ENCODE assay signal across 8 cellular contexts in the genomic region with DNA sequence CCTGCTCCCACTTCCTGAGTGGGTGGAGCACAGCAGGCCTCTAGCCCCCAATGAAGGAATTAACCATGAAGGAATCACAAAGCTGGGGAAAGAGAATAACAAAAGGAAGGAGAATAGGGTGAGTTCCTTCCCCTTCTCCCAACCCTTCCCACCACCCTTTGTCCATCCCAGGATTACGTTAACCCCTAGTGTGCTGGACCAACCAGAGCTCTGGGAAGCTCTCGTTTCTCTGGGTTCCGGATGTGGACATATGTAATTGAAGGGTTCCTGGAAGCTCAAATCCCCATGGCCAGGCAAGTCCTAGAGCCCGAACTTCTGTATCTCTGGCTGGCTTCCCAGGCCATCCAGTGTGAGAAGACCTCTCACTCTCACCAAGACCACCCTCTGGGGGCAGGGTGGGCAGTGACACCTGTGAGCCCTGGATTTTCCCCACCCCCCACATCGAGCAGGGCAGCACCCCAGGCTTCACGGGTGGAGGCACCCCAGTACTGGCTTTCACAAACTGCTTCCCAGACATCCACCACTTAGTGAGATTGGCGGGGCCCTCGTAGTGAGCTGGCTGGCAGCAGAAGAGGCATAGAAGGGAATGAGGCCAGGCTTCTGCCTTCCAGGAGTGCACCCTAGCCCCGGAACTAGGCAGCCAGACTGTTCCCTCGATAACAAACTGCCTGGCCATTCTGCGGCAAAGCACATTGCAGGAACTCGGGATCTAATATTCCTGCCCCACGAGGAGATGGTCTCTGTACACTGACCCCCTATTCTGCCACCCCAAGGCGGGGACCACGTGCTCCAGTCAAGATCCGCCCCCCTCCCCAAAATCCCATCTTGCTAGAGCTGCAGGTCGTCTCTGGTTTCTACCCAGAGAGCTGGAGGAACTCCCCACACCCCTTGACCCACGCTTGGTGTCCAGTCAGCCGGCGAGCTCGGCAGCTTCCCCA. TPM values are rescaled to one million over a fixed set of nuclear protein-coding genes. Genes with fewer than 3 reads are reported as not detected.
DNase-seq lines count a peak whose midpoint lies in the region; ATAC-seq and TF ChIP-seq lines count a peak whose summit lies in the region.

No MANE protein-coding gene starts in this region.

- TF ChIP-seq CTCF in endothelial cell (IDR thresholded peaks at IDR 0.05; ENCODE audit: unreplicated experiment) = no peak
- TF ChIP-seq CTCF in neutrophil (IDR thresholded peaks at IDR 0.05) = no peak

- H3K36me3 ChIP-seq in CD8-positive, alpha-beta memory T cell (ENCODE audit: insufficient read depth, low read length) = no peaks in the 10 kb centered on the region
- no peaks in the 10 kb centered on the region for H3K36me3 ChIP-seq in neutrophil

- H3K27ac Mint-ChIP-seq in CD8-positive, alpha-beta memory T cell = peak overlapping the region in 1 of 8 donors; percentile 83
- no peak overlapping the region for H3K27ac Mint-ChIP-seq in endothelial cell (ENCODE audit: unreplicated experiment)

- no peaks in the 10 kb centered on the region for H3K9me3 ChIP-seq in CD8-positive, alpha-beta memory T cell (ENCODE audit: low read length)
- H3K9me3 ChIP-seq in neutrophil = no peaks in the 10 kb centered on the region

- peak overlapping the region; percentile 25 to 96 (median 70) for H3K4me3 Mint-ChIP-seq in CD8-positive, alpha-beta memory T cell
- H3K4me3 Mint-ChIP-seq in endothelial cell (ENCODE audit: unreplicated experiment) = peak overlapping the region; percentile 82

- CTCF ChIA-PET in CD8-positive, alpha-beta memory T cell (lab: Charles Lee) = interaction anchor here (1.3 to 1.4 kb wide), 2 partner anchors 9 to 14 kb away, joined by 4 to 6 read pairs; no protein-coding TSS in a partner anchor

- H3K4me1 Mint-ChIP-seq in CD8-positive, alpha-beta memory T cell = peaks cover 12 to 25% (median 12%) of the 10 kb centered on the region in 3 donors
- H3K4me1 Mint-ChIP-seq in endothelial cell (ENCODE audit: unreplicated experiment) = peaks cover 29% of the 10 kb centered on the region

- no peak for DNase-seq in CD8-positive, alpha-beta memory T cell
- DNase-seq in NCI-H526 treated with DMSO at 0.1 percent for 48 hours (lab: John Stamatoyannopoulos, UW) = peak; percentile 59
- DNase-seq in endothelial cell (ENCODE audit: low spot score) = no peak
- DNase-seq in NCI-H345 (lab: John Stamatoyannopoulos, UW) = no peak
- no peak for DNase-seq in NK-92 treated with Interleukin-12 subunit alpha and Interleukin-12 subunit beta, amount 100 ng/mL, for 24 hours (lab: John Stamatoyannopoulos, UW)
- DNase-seq in amygdala (lab: John Stamatoyannopoulos, UW) = no peak

- POLR2A ChIA-PET in CD8-positive, alpha-beta memory T cell (lab: Charles Lee) = no interaction called here

- H3K4me1 ChIP-seq in CD8-positive, alpha-beta memory T cell (ENCODE audit: insufficient read depth, low read length) = peaks cover 21% of the 10 kb centered on the region
- H3K4me1 ChIP-seq in neutrophil (ENCODE audit: control insufficient read depth in 1 of 2, insufficient read depth in 1 of 2, low read depth in 1 of 2, low read length in 1 of 2) = peaks cover 45 to 48% of the 10 kb centered on the region in 2 experiments

- peaks cover 17 to 32% of the 10 kb centered on the region in 2 donors for H3K27me3 Mint-ChIP-seq in CD8-positive, alpha-beta memory T cell
- H3K27me3 Mint-ChIP-seq in endothelial cell (ENCODE audit: unreplicated experiment) = peaks cover 4% of the 10 kb centered on the region

- no peak for ATAC-seq in esophagus mucosa

- H3K36me3 Mint-ChIP-seq in CD8-positive, alpha-beta memory T cell = peaks cover 0 to 2% (median 0%) of the 10 kb centered on the region in 3 donors
- H3K36me3 Mint-ChIP-seq in endothelial cell (ENCODE audit: low read depth, unreplicated experiment) = no peaks in the 10 kb centered on the region

- H3K27ac ChIP-seq in CD8-positive, alpha-beta memory T cell (ENCODE audit: low read depth, low read length) = no peak overlapping the region
- H3K27ac ChIP-seq in neutrophil = peak overlapping the region; percentile 89

- no peak overlapping the region for H3K4me3 ChIP-seq in CD8-positive, alpha-beta memory T cell (ENCODE audit: low read length)
- peak overlapping the region; percentile 78 to 87 for H3K4me3 ChIP-seq in neutrophil (ENCODE audit: low read depth in 1 of 2, low read length in 1 of 2)

- no peaks in the 10 kb centered on the region for H3K9me3 Mint-ChIP-seq in CD8-positive, alpha-beta memory T cell
- H3K9me3 Mint-ChIP-seq in endothelial cell (ENCODE audit: unreplicated experiment) = no peaks in the 10 kb centered on the region

- peaks cover 17% of the 10 kb centered on the region for H3K27me3 ChIP-seq in CD8-positive, alpha-beta memory T cell (ENCODE audit: insufficient read depth, low read length, poor library complexity, severe bottlenecking)
- peaks cover 4% of the 10 kb centered on the region for H3K27me3 ChIP-seq in neutrophil

RNA-seq across cellular contexts. Expression of a gene that starts 2.1 kb away (rescaled TPM):
- total RNA-seq in CD8-positive, alpha-beta memory T cell = 1 to 10 TPM; 3.0 to 3.8 TPM
- polyA plus RNA-seq in CD8-positive, alpha-beta memory T cell = 0.35 TPM
- total RNA-seq in endothelial cell (ENCODE audit: unreplicated experiment) = 17.9 TPM
- total RNA-seq in esophagus mucosa = 299 TPM

Comparison
In these comparisons a context has a peak if more than half of its experiments do, and no peak if none do; other contexts are left out.
1. RNA of a gene that starts 2.1 kb away (total RNA-seq): 299 TPM in esophagus mucosa (single experiment); 17.9 TPM in endothelial cell (single experiment) and 3.0 to 3.8 TPM in CD8-positive, alpha-beta memory T cell; every median in the first group is over 10 times any median in the second.